ENCODE assay signal across 17 cellular contexts in genomic region chr2:224793961-224794360, GRCh38.
DNase-seq lines count a peak whose midpoint lies in the region; ATAC-seq and TF ChIP-seq lines count a peak whose summit lies in the region.
"Had no signal": no experiment of that assay in that cellular context is flagged by ENCODE, and none has a peak within 500 bp of the region (broad histone marks: within the 10 kb centered on the region; RNA-seq: fewer than 3 reads in every experiment).

No MANE protein-coding gene starts in this region.

- H3K36me3 ChIP-seq in mesenchymal stem cell (ENCODE audit: control insufficient read depth in 1 of 2, insufficient read depth in 2 of 2, low read depth in 1 of 2, low read length in 2 of 2), result peaks cover 15 to 87% of the 10 kb centered on the region in 2 experiments
- no peaks in the 10 kb centered on the region for H3K36me3 ChIP-seq in mesendoderm (ENCODE audit: control insufficient read depth, insufficient read depth, low read length)
- H3K36me3 ChIP-seq: colonic mucosa had no signal

- peaks cover 80% of the 10 kb centered on the region for H3K36me3 Mint-ChIP-seq in stimulated activated naive CD8-positive, alpha-beta T cell treated with anti-CD3 and anti-CD28 coated beads, Interleukin-15, Interleukin-2, amounts not matched to agents 100 ng/mL and 50 ng/mL, for 24 hours (ENCODE audit: low read depth)

- H3K27me3 Mint-ChIP-seq in stimulated activated naive CD8-positive, alpha-beta T cell treated with anti-CD3 and anti-CD28 coated beads, Interleukin-15, Interleukin-2, amounts not matched to agents 100 ng/mL and 50 ng/mL, for 24 hours, result no peaks in the 10 kb centered on the region
- H3K27me3 Mint-ChIP-seq in stimulated activated naive CD8-positive, alpha-beta T cell treated with anti-CD3 and anti-CD28 coated beads, Interleukin-15, amount 100 ng/mL, for 72 hours, result no peaks in the 10 kb centered on the region
- H3K27me3 Mint-ChIP-seq: IgD-negative memory B cell, T-helper 17 cell had no signal

- H3K4me2 ChIP-seq in mesenchymal stem cell (ENCODE audit: low read length, poor library complexity, severe bottlenecking) (no peak overlapping the region), mesendoderm (ENCODE audit: low read length) (no peak overlapping the region)

- no peak overlapping the region for H4K8ac ChIP-seq in mesenchymal stem cell (ENCODE audit: low read length)
- no peak overlapping the region for H4K8ac ChIP-seq in mesendoderm (ENCODE audit: low read depth, low read length)

- no peak overlapping the region for H3K18ac ChIP-seq in mesenchymal stem cell (ENCODE audit: low read depth in 1 of 2, low read length in 2 of 2)
- H3K18ac ChIP-seq in mesendoderm (ENCODE audit: low read length), result no peak overlapping the region

- no peaks in the 10 kb centered on the region for H3K27me3 ChIP-seq in mesenchymal stem cell (ENCODE audit: control insufficient read depth in 1 of 2, insufficient read depth in 1 of 2, low read length in 2 of 2)
- H3K27me3 ChIP-seq in mesendoderm (ENCODE audit: insufficient read depth, low read length, poor library complexity), result no peaks in the 10 kb centered on the region
- H3K27me3 ChIP-seq: colonic mucosa, tibial artery had no signal

- no peaks in the 10 kb centered on the region for H3K9me3 Mint-ChIP-seq in stimulated activated naive CD8-positive, alpha-beta T cell treated with anti-CD3 and anti-CD28 coated beads, Interleukin-15, Interleukin-2, amounts not matched to agents 100 ng/mL and 50 ng/mL, for 24 hours
- H3K9me3 Mint-ChIP-seq in stimulated activated naive CD8-positive, alpha-beta T cell treated with anti-CD3 and anti-CD28 coated beads, Interleukin-15, amount 100 ng/mL, for 72 hours, result no peaks in the 10 kb centered on the region
- H3K9me3 Mint-ChIP-seq: IgD-negative memory B cell had no signal

- no peak overlapping the region for H2AK5ac ChIP-seq in mesenchymal stem cell (ENCODE audit: low read length, severe bottlenecking)
- no peak overlapping the region for H2AK5ac ChIP-seq in mesendoderm (ENCODE audit: low read length)

- H3K27ac ChIP-seq in mesenchymal stem cell (ENCODE audit: low read length, poor library complexity, severe bottlenecking), result no peak overlapping the region
- H3K27ac ChIP-seq in mesendoderm (ENCODE audit: low read depth, low read length), result no peak overlapping the region
- H3K27ac ChIP-seq: C4-2B, colonic mucosa, tibial artery had no signal

- no peak overlapping the region for H2BK120ac ChIP-seq in mesenchymal stem cell (ENCODE audit: low read depth, low read length)
- no peak overlapping the region for H2BK120ac ChIP-seq in mesendoderm (ENCODE audit: low read depth, low read length)

- H4K5ac ChIP-seq in mesendoderm (ENCODE audit: low read length), result no peak overlapping the region

- H3K79me2 ChIP-seq in mesendoderm (ENCODE audit: control insufficient read depth, insufficient read depth, low read length), result no peaks in the 10 kb centered on the region

- ATAC-seq in stimulated activated naive CD8-positive, alpha-beta T cell treated with anti-CD3 and anti-CD28 coated beads, Interleukin-15, amount 100 ng/mL, for 72 hours, result no peak
- ATAC-seq: HCT116, T-helper 17 cell had no signal

- no peak for DNase-seq in stimulated activated naive CD8-positive, alpha-beta T cell treated with anti-CD3 and anti-CD28 coated beads, Interleukin-15, amount 100 ng/mL, for 72 hours
- peak; percentile 81 for DNase-seq in dedifferentiated amniotic fluid mesenchymal stem cell (ENCODE audit: extremely low spot score)
- no peak for DNase-seq in mesenchymal stem cell
- DNase-seq in HuH-7.5 (ENCODE audit: low spot score), result no peak
- DNase-seq in KBM-7, result no peak
- DNase-seq in GM13977 (ENCODE audit: low spot score), result no peak
- DNase-seq in mesendoderm, result no peak
- DNase-seq: colonic mucosa, DMS79, NCI-H2107, NCI-H748 treated with DMSO at 0.1 percent for 48 hours, T-helper 17 cell had no signal

- no peak overlapping the region for H2AFZ ChIP-seq in mesenchymal stem cell (ENCODE audit: low read depth, low read length)

- H3K56ac ChIP-seq in mesendoderm (ENCODE audit: low read length), result no peak overlapping the region

- no peak overlapping the region for H3K4me3 Mint-ChIP-seq in stimulated activated naive CD8-positive, alpha-beta T cell treated with anti-CD3 and anti-CD28 coated beads, Interleukin-15, Interleukin-2, amounts not matched to agents 100 ng/mL and 50 ng/mL, for 24 hours
- H3K4me3 Mint-ChIP-seq in stimulated activated naive CD8-positive, alpha-beta T cell treated with anti-CD3 and anti-CD28 coated beads, Interleukin-15, amount 100 ng/mL, for 72 hours, result no peak overlapping the region

- H3K4me3 ChIP-seq in mesenchymal stem cell (ENCODE audit: insufficient read depth in 1 of 2, low read depth in 1 of 2, low read length in 2 of 2) (no peak overlapping the region), mesendoderm (ENCODE audit: low read length) (no peak overlapping the region)
- H3K4me3 ChIP-seq: colonic mucosa, tibial artery had no signal

- H3K4me1 ChIP-seq in mesenchymal stem cell (ENCODE audit: control insufficient read depth, insufficient read depth, low read depth, low read length), result no peaks in the 10 kb centered on the region
- H3K4me1 ChIP-seq in mesendoderm (ENCODE audit: control insufficient read depth, low read depth, low read length), result no peaks in the 10 kb centered on the region
- H3K4me1 ChIP-seq: colonic mucosa, tibial artery had no signal

- 92% methylated on average over 3 of the region's 3 CpGs for WGBS in mesenchymal stem cell
- no CpG with 5 or more reads among the region's 3 CpGs for WGBS in mesendoderm (ENCODE audit: extremely low coverage, insufficient coverage, low lambda C conversion rate)

- H3K4me1 Mint-ChIP-seq in stimulated activated naive CD8-positive, alpha-beta T cell treated with anti-CD3 and anti-CD28 coated beads, Interleukin-15, Interleukin-2, amounts not matched to agents 100 ng/mL and 50 ng/mL, for 24 hours (ENCODE audit: low read depth), result no peaks in the 10 kb centered on the region
- no peaks in the 10 kb centered on the region for H3K4me1 Mint-ChIP-seq in stimulated activated naive CD8-positive, alpha-beta T cell treated with anti-CD3 and anti-CD28 coated beads, Interleukin-15, amount 100 ng/mL, for 72 hours
- H3K4me1 Mint-ChIP-seq: IgD-negative memory B cell had no signal

- no peaks in the 10 kb centered on the region for H3K9me3 ChIP-seq in mesenchymal stem cell (ENCODE audit: control insufficient read depth, low read length)
- H3K9me3 ChIP-seq: colonic mucosa, tibial artery had no signal

- no peak overlapping the region for H4K91ac ChIP-seq in mesenchymal stem cell (ENCODE audit: low read length)

- H3K23ac ChIP-seq in mesenchymal stem cell (ENCODE audit: low read length in 2 of 2), result no peak overlapping the region
- no peak overlapping the region for H3K23ac ChIP-seq in mesendoderm (ENCODE audit: low read length)

- H3K27ac Mint-ChIP-seq in stimulated activated naive CD8-positive, alpha-beta T cell treated with anti-CD3 and anti-CD28 coated beads, Interleukin-15, Interleukin-2, amounts not matched to agents 100 ng/mL and 50 ng/mL, for 24 hours, result peak overlapping the region; percentile 26
- peak overlapping the region in 1 of 2 donors; percentile 12 for H3K27ac Mint-ChIP-seq in stimulated activated naive CD8-positive, alpha-beta T cell treated with anti-CD3 and anti-CD28 coated beads, Interleukin-15, amount 100 ng/mL, for 72 hours
- H3K27ac Mint-ChIP-seq: IgD-negative memory B cell had no signal

- H2BK15ac ChIP-seq in mesenchymal stem cell (ENCODE audit: low read depth, poor library complexity, severe bottlenecking), result no peak overlapping the region
- no peak overlapping the region for H2BK15ac ChIP-seq in mesendoderm (replicated peaks; ENCODE audit: low read depth)

- in situ Hi-C loops in KBM-7 (cut with MboI; ENCODE audit: low pct_unique_long_range_greater_than_20kb, low sequenced_read_pairs), result no loop called here
- in situ Hi-C loops in GM13977 (cut with MboI; ENCODE audit: low pct_unique_long_range_greater_than_20kb, low sequenced_read_pairs, unreplicated experiment), result no loop called here

- no peak overlapping the region for H2BK12ac ChIP-seq in mesenchymal stem cell (ENCODE audit: low read length in 2 of 2)

- H3K4ac ChIP-seq in mesenchymal stem cell (ENCODE audit: low read depth in 1 of 2, low read length in 2 of 2) (no peak overlapping the region), mesendoderm (ENCODE audit: low read depth, low read length) (no peak overlapping the region)

- H3K14ac ChIP-seq in mesenchymal stem cell (ENCODE audit: low read length in 2 of 2), result no peak overlapping the region

- H2BK5ac ChIP-seq in mesenchymal stem cell (ENCODE audit: low read depth, low read length, poor library complexity, severe bottlenecking) (no peak overlapping the region), mesendoderm (ENCODE audit: low read length) (no peak overlapping the region)

- peak overlapping the region; percentile 78 for H3K9ac ChIP-seq in mesenchymal stem cell (ENCODE audit: low read length)
- H3K9ac ChIP-seq in mesendoderm (ENCODE audit: low read length), result no peak overlapping the region

- no peak for TF ChIP-seq CTCF in GM13977 (IDR thresholded peaks at IDR 0.05; ENCODE audit: extremely low read depth, insufficient read depth, missing control alignments)

- no peaks in the 10 kb centered on the region for H3K79me1 ChIP-seq in mesenchymal stem cell (replicated peaks; ENCODE audit: low read length, poor library complexity, severe bottlenecking)
- H3K79me1 ChIP-seq in mesendoderm (ENCODE audit: low read length), result no peaks in the 10 kb centered on the region
